9 cellular contexts compared by ENCODE assay signal in the genomic region with DNA sequence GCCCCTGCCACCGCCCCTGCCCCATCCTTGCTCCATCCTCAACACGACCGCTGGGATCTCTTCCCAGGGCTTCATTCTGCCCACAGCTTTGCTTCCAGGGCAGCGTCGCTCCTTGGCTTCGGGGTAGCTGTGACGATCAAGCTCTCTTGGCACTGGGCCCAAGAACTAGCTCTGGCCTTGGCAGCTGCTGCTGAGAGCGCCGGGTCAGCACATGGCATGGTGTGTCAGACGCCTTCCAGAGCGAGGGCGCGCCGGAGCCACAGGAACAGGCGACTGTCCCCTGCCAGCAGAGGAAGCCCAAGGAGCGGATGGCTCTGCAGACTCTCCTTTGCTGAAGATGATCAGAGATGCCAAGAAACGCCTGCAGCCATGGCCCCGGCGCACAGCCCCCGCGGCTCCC. TPM values are rescaled to one million over a fixed set of nuclear protein-coding genes. Genes with fewer than 3 reads are reported as not detected.
DNase-seq lines count a peak whose midpoint lies in the region; ATAC-seq and TF ChIP-seq lines count a peak whose summit lies in the region.
"Had no signal": no experiment of that assay in that cellular context is flagged by ENCODE, and none has a peak within 500 bp of the region (broad histone marks: within the 10 kb centered on the region; RNA-seq: fewer than 3 reads in every experiment).

No MANE protein-coding gene starts in this region.

- BruUV-seq in Calu3 (replicated peaks; lab: Mats Ljungman, UMichigan) = no TSS peak

- H3K27me3 ChIP-seq in Karpas-422 (ENCODE audit: low read length) = no peaks in the 10 kb centered on the region

- DNase-seq in G401 (ENCODE audit: low spot score) (peak; percentile 86), amygdala (lab: John Stamatoyannopoulos, UW) (peak in 51 of 56 donors; percentile 13 to 91 (median 72)), cardiac septum (ENCODE audit: low spot score) (peak; percentile 87), retinal pigment epithelial cell (ENCODE audit: low read depth) (peak; percentile 73), Karpas-422 (no peak), Calu3 (no peak)
- DNase-seq: stimulated activated CD4-positive, alpha-beta T cell treated with anti-CD3 and anti-CD28 coated beads, Interleukin-1b, Interleukin-23, amount 100 ng/mL, for 48 hours had no signal

- no peaks in the 10 kb centered on the region for H3K9me2 ChIP-seq in Karpas-422 (replicated peaks; ENCODE audit: insufficient read depth, low read length)

- no peak overlapping the region for H3K9ac ChIP-seq in Karpas-422 (ENCODE audit: low read length)

- CTCF ChIA-PET in Calu3 (lab: Charles Lee) = no interaction called here

- no peak for ATAC-seq in GM19455 (IDR thresholded peaks at IDR 0.05; ENCODE audit: unreplicated experiment)
- ATAC-seq in HG02678 (IDR thresholded peaks at IDR 0.05; ENCODE audit: unreplicated experiment) = no peak

- H3K4me2 ChIP-seq in Karpas-422 (ENCODE audit: low read depth, low read length, poor library complexity, severe bottlenecking) = no peak overlapping the region

- H2AFZ ChIP-seq in Karpas-422 (ENCODE audit: low read length) = no peak overlapping the region

- intact Hi-C loops in cardiac septum (cut with DNase I) (no loop called here), Calu3 (cut with micrococcal nuclease; ENCODE audit: unreplicated experiment) (no loop called here)

- H3K4me3 ChIP-seq in retinal pigment epithelial cell (ENCODE audit: low read length) (no peak overlapping the region), Karpas-422 (ENCODE audit: low read length) (no peak overlapping the region)

- peaks cover 67% of the 10 kb centered on the region for H3K36me3 Mint-ChIP-seq in Calu3 (ENCODE audit: insufficient read depth, unreplicated experiment)

- no peaks in the 10 kb centered on the region for H3K27me3 Mint-ChIP-seq in Calu3 (ENCODE audit: unreplicated experiment)

- peaks cover 10% of the 10 kb centered on the region for H3K4me1 Mint-ChIP-seq in Calu3 (ENCODE audit: low read depth, unreplicated experiment)

- no peaks in the 10 kb centered on the region for H3K9me3 Mint-ChIP-seq in Calu3 (ENCODE audit: low read depth, unreplicated experiment)

- peaks cover 38% of the 10 kb centered on the region; the same call in 1 of the 2 replicates for H4K20me1 ChIP-seq in Karpas-422 (ENCODE audit: insufficient read depth, low read depth, low read length)

- H3K36me3 ChIP-seq in Karpas-422 (ENCODE audit: insufficient read depth, low read length) = peaks cover 8% of the 10 kb centered on the region

- no peak overlapping the region for H3K4me3 Mint-ChIP-seq in Calu3 (ENCODE audit: low read depth, unreplicated experiment)

- H3K27ac ChIP-seq in Karpas-422 (ENCODE audit: low read length) = no peak overlapping the region

- in situ Hi-C loops in G401 (cut with HindIII; ENCODE audit: low sequenced_read_pairs) = no loop called here

- no peaks in the 10 kb centered on the region for H3K9me3 ChIP-seq in Karpas-422 (ENCODE audit: low read length)

- TF ChIP-seq CTCF in retinal pigment epithelial cell (conservative IDR thresholded peaks at IDR 0.05; ENCODE audit: low read depth, low read length) = no peak
- TF ChIP-seq CTCF in Calu3 (IDR thresholded peaks at IDR 0.05; ENCODE audit: unreplicated experiment) = no peak

- H3K4me1 ChIP-seq in Karpas-422 (ENCODE audit: low read length) = no peaks in the 10 kb centered on the region

- H3K27ac Mint-ChIP-seq in Calu3 (ENCODE audit: unreplicated experiment) = no peak overlapping the region

- peaks cover 54% of the 10 kb centered on the region for H3K79me2 ChIP-seq in Karpas-422 (ENCODE audit: low read length)

RNA-seq across cellular contexts. Expression of a gene that starts 15.9 kb away (rescaled TPM):
- total RNA-seq in G401 (2014; rRNA removed; shearing (Covaris generic)) = 50.1 and 52.7 TPM in 2 replicates
- total RNA-seq in cardiac septum (33.0 TPM), Calu3 (2022) (68.2 and 75.4 TPM in 2 replicates)
- total RNA-seq in Karpas-422 (2014; rRNA removed; shearing (Covaris generic); ENCODE audit: low replicate concordance) = 18.9 and 29.4 TPM in 2 replicates

Comparison
In these comparisons a context has a peak if more than half of its experiments do, and no peak if none do; other contexts are left out.
1. DNase-seq: peak in G401 (single experiment), amygdala (51 of 56), cardiac septum (single experiment) and retinal pigment epithelial cell (single experiment); none in Karpas-422 (single experiment) and Calu3 (single experiment).